ENCODE assay signal across 7 cellular contexts in the genomic region with DNA sequence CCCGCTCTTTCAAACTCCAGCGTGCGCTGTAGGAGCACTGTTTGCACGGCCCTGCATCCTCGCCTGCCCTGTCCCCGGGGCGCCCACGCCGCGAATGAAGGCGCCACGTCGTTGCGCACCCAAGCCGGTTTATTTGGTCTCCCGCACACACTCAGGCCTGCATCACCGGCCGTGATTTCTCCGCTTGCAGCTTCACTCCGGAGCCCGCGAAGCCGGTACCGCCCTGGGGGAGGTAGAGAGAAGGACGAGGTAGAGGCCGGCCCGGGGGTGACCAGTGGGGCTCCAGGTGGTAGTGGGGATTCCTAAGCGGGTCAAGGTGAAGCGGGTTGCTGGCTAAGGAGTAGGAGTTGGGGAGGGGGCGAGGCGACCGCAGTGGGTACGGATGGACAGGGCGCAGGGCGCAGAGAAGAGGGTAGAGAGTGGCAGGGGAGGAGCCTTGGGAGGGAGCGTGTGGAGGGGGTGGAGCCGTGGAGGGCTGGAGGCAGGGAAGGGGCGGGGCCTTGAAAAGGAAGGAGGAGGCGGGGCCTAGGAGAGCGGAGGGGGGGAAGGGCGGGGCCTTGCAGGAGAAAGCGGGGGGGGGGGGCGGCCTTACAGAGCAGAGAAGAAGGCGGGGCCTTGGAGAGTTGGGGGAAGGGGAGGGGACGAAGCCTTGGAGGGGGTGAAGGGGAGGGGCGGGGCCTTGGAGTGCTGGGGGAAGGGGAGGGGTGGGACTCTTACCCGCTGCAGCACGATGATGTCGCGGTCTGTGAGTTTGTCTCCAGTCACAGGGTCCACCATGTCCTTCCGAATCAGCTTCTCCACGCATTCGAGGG. TPM values are rescaled to one million over a fixed set of nuclear protein-coding genes. Genes with fewer than 3 reads are reported as not detected.
A peak's percentile ranks its signal among the peaks of the same experiment; 100 is the strongest.
DNase-seq lines count a peak whose midpoint lies in the region; ATAC-seq, FAIRE-seq and TF ChIP-seq lines count a peak whose summit lies in the region.

No MANE protein-coding gene starts in this region.

- H2BK5ac ChIP-seq in H1 (ENCODE audit: low read depth, low read length), result peak overlapping the region; percentile 97

- H4K8ac ChIP-seq in H1 (ENCODE audit: extremely low read depth, insufficient read depth, low read length), result peak overlapping the region; percentile 94

- H2BK120ac ChIP-seq in H1 (replicated peaks; ENCODE audit: low read depth, low read length), result peak overlapping the region; percentile 56

- H3K27ac Mint-ChIP-seq in activated CD4-positive, alpha-beta T cell treated with anti-CD3 and anti-CD28 coated beads, Interleukin-2, amount 10 ng/mL, durations not matched to agents 7 days and 5 days, result peak overlapping the region; percentile 96

- peak overlapping the region; percentile 93; the same call in 1 of the 2 replicates for H2AK5ac ChIP-seq in H1 (ENCODE audit: low read depth, low read length)

- ATAC-seq in HG03095 (IDR thresholded peaks at IDR 0.05; ENCODE audit: unreplicated experiment), result no peak

- no peaks in the 10 kb centered on the region for H3K27me3 Mint-ChIP-seq in activated CD4-positive, alpha-beta T cell treated with anti-CD3 and anti-CD28 coated beads, Interleukin-2, amount 10 ng/mL, durations not matched to agents 7 days and 5 days

- peak overlapping the region; percentile 74; the same call in 1 of the 2 replicates for H2AFZ ChIP-seq in H1 (ENCODE audit: low read length)

- H3K4me2 ChIP-seq in H1 (ENCODE audit: insufficient read depth in 1 of 2, low read depth in 2 of 2, low read length in 2 of 2), result peak overlapping the region; percentile 80 to 98

- H3K4me3 ChIP-seq in H1 (ENCODE audit: extremely low read depth in 1 of 4, insufficient read depth in 2 of 4, low read depth in 3 of 4, low read length in 4 of 4), result peak overlapping the region; percentile 37 to 78 (median 64)
- no peak overlapping the region for H3K4me3 ChIP-seq in ovary

- no peak overlapping the region for H3K56ac ChIP-seq in H1 (replicated peaks; ENCODE audit: insufficient read length, low read depth, low read length)

- H3K23me2 ChIP-seq in H1 (ENCODE audit: low read depth, low read length), result peaks cover 6% of the 10 kb centered on the region

- TF ChIP-seq CTCF in H1 (IDR thresholded peaks at IDR 0.05; ENCODE audit: control extremely low read depth in 1 of 3, insufficient read depth in 1 of 3, low read depth in 1 of 3, low read length in 3 of 3), result no peak
- TF ChIP-seq CTCF in ovary (IDR thresholded peaks at IDR 0.05), result no peak

- peak overlapping the region; percentile 99 for H3K18ac ChIP-seq in H1 (ENCODE audit: extremely low read depth, low read length)

- WGBS in H1 (ENCODE audit: extremely low coverage in 1 of 2, insufficient coverage in 1 of 2, insufficient read length in 1 of 2, insufficient replicate concordance in 2 of 2, low coverage in 1 of 2, low lambda C conversion rate in 2 of 2, missing lambda C conversion rate in 1 of 2), 2 experiments, result 67% methylated on average over 41 of the region's 53 CpGs; no CpG with 5 or more reads in 1 of the 2 experiments
- 72 to 81% (median 80%) methylated on average over 48 to 52 of the region's 53 CpGs for WGBS in ovary, 3 donors

- 0 out of 2 replicates have a peak overlapping the region, but pooled peaks have one; percentile 97 for H2BK12ac ChIP-seq in H1 (ENCODE audit: low read depth, low read length)

- H2BK20ac ChIP-seq in H1 (ENCODE audit: low read length), result no peak overlapping the region

- H4K5ac ChIP-seq in H1 (ENCODE audit: insufficient read length, low read depth, low read length), result peak overlapping the region; percentile 60

- H3K4ac ChIP-seq in H1 (replicated peaks; ENCODE audit: insufficient read length, low read depth, low read length), result peak overlapping the region; percentile 86

- no peaks in the 10 kb centered on the region for H3K9me3 ChIP-seq in H1 (ENCODE audit: insufficient read depth in 2 of 2, low read depth in 1 of 2, low read length in 1 of 2)
- H3K9me3 ChIP-seq in ovary, result no peaks in the 10 kb centered on the region

- DNase-seq in HuH-7 (ENCODE audit: low spot score) (peak; percentile 37), H1 (ENCODE audit: low read depth in 1 of 2, low spot score in 2 of 2) (peak; percentile 88 to 95), ovary (peak; percentile 62 to 82 (median 78)), NCI-H1105 (lab: John Stamatoyannopoulos, UW) (no peak), NCI-H1694 treated with DMSO at 0.1 percent for 48 hours (lab: John Stamatoyannopoulos, UW) (no peak)
- DNase-seq in activated CD4-positive, alpha-beta T cell treated with anti-CD3 and anti-CD28 coated beads, Interleukin-2, amount 10 ng/mL, durations not matched to agents 7 days and 5 days, result peak; percentile 89

- TF ChIP-seq POLR2A in H1 (IDR thresholded peaks at IDR 0.05; ENCODE audit: control extremely low read depth in 1 of 2, low read depth in 2 of 2, low read length in 2 of 2), result peak in 1 of 2 experiments; percentile 65; a peak in 2 of 3 replicates
- no peak for TF ChIP-seq POLR2A in ovary (IDR thresholded peaks at IDR 0.05)

- H3K27me3 ChIP-seq in H1 (replicated peaks in 1 of 4; ENCODE audit: control insufficient read depth in 3 of 4, extremely low read depth in 1 of 4, insufficient read depth in 3 of 4, low read length in 3 of 4) (no peaks in the 10 kb centered on the region; a peak in 2 of 7 replicates), ovary (no peaks in the 10 kb centered on the region)

- peaks cover 0 to 8% of the 10 kb centered on the region in 2 experiments for H4K20me1 ChIP-seq in H1 (replicated peaks in 1 of 2; ENCODE audit: control insufficient read depth in 1 of 2, insufficient read depth in 2 of 2, low read length in 2 of 2)

- TF ChIP-seq RAD21 in H1 (IDR thresholded peaks at IDR 0.05 in 1 of 2, conservative IDR thresholded peaks at IDR 0.05 in 1 of 2; ENCODE audit: low read depth in 2 of 2, low read length in 2 of 2), result no peak

- H3K79me2 ChIP-seq in H1 (ENCODE audit: control insufficient read depth in 1 of 2, insufficient read depth in 2 of 2, low read length in 2 of 2), result no peaks in the 10 kb centered on the region

- TF ChIP-seq EP300 in H1 (IDR thresholded peaks at IDR 0.05; ENCODE audit: borderline replicate concordance in 1 of 2, low read depth in 2 of 2, low read length in 2 of 2) (no peak), ovary (IDR thresholded peaks at IDR 0.05) (no peak)

- H3K9me3 Mint-ChIP-seq in activated CD4-positive, alpha-beta T cell treated with anti-CD3 and anti-CD28 coated beads, Interleukin-2, amount 10 ng/mL, durations not matched to agents 7 days and 5 days, result no peaks in the 10 kb centered on the region

- peak overlapping the region in 3 of 4 experiments; percentile 15 to 73 (median 61); a peak in 4 of 7 replicates for H3K9ac ChIP-seq in H1 (replicated peaks in 1 of 4; ENCODE audit: extremely low read depth in 1 of 4, low read depth in 3 of 4, low read length in 3 of 4)

- peak overlapping the region; percentile 66; the same call in 1 of the 2 replicates for H3K27ac ChIP-seq in H1 (ENCODE audit: low read depth, low read length)
- H3K27ac ChIP-seq in ovary, result peak overlapping the region in 1 of 2 donors; percentile 16

- H3K14ac ChIP-seq in H1 (ENCODE audit: insufficient read length), result no peak overlapping the region

- H2BK15ac ChIP-seq in H1 (ENCODE audit: low read length), result peak overlapping the region; percentile 100; the same call in 1 of the 2 replicates

- intact Hi-C loops in ovary (cut with DNase I), result no loop called here

- POLR2A ChIA-PET in activated CD4-positive, alpha-beta T cell treated with anti-CD3 and anti-CD28 coated beads, Interleukin-2, amount 10 ng/mL, durations not matched to agents 7 days and 5 days (lab: Charles Lee), result no interaction called here
- POLR2A ChIA-PET in H1 (lab: Charles Lee; ENCODE audit: partially characterized antibody), result interaction anchor here (0.7 to 5.5 kb wide), 15 partner anchors 9 to 121 kb away, joined by 3 to 44 read pairs (median 9); partner anchors contain the start of genes FCGRT, NOSIP, PRMT1 and PRR12

- H3K4me1 ChIP-seq in H1 (replicated peaks in 1 of 4; ENCODE audit: control insufficient read depth in 3 of 4, insufficient read depth in 4 of 4, low read length in 3 of 4) (peaks cover 5 to 22% (median 14%) of the 10 kb centered on the region in 4 experiments), ovary (ENCODE audit: insufficient read depth) (peaks cover 2% of the 10 kb centered on the region)

- H3K36me3 Mint-ChIP-seq in activated CD4-positive, alpha-beta T cell treated with anti-CD3 and anti-CD28 coated beads, Interleukin-2, amount 10 ng/mL, durations not matched to agents 7 days and 5 days (ENCODE audit: low read depth), result peaks cover 76% of the 10 kb centered on the region

- CTCF ChIA-PET in activated CD4-positive, alpha-beta T cell treated with anti-CD3 and anti-CD28 coated beads, Interleukin-2, amount 10 ng/mL, durations not matched to agents 7 days and 5 days (lab: Charles Lee), result interaction anchor here (0.5 to 9.7 kb wide), 6 partner anchors 10 to 301 kb away, joined by 3 to 95 read pairs (median 3); no protein-coding TSS in a partner anchor
- CTCF ChIA-PET in H1 (lab: Charles Lee; ENCODE audit: partially characterized antibody), result interaction anchor here (1.9 to 18.1 kb wide), 4 partner anchors 10 to 117 kb away, joined by 7 to 240 read pairs (median 32); no protein-coding TSS in a partner anchor

- peak overlapping the region; percentile 99 for H4K91ac ChIP-seq in H1 (replicated peaks; ENCODE audit: insufficient read length, low read length)

- H3K79me1 ChIP-seq in H1 (ENCODE audit: low read depth, low read length), result peaks cover 4% of the 10 kb centered on the region; the same call in 1 of the 2 replicates

- H3K4me1 Mint-ChIP-seq in activated CD4-positive, alpha-beta T cell treated with anti-CD3 and anti-CD28 coated beads, Interleukin-2, amount 10 ng/mL, durations not matched to agents 7 days and 5 days, result peaks cover 80% of the 10 kb centered on the region

- no peak overlapping the region for H3K23ac ChIP-seq in H1 (ENCODE audit: insufficient read length)

- peak overlapping the region; percentile 64 for H3K4me3 Mint-ChIP-seq in activated CD4-positive, alpha-beta T cell treated with anti-CD3 and anti-CD28 coated beads, Interleukin-2, amount 10 ng/mL, durations not matched to agents 7 days and 5 days

- no peak for FAIRE-seq in H1 (lab: Jason Lieb, UNC)

- H3K36me3 ChIP-seq in H1 (ENCODE audit: control insufficient read depth in 2 of 4, insufficient read depth in 4 of 4, low read length in 3 of 4), result peaks cover 0 to 34% (median 11%) of the 10 kb centered on the region in 4 experiments; a peak in 5 of 8 replicates
- no peaks in the 10 kb centered on the region for H3K36me3 ChIP-seq in ovary

RNA-seq across cellular contexts. Expression of gene NOSIP, which starts 24.6 kb away (rescaled TPM):
- total RNA-seq in activated CD4-positive, alpha-beta T cell treated with anti-CD3 and anti-CD28 coated beads, Interleukin-2, amount 10 ng/mL, durations not matched to agents 7 days and 5 days, result 100 to 1,000 TPM; 288 TPM
- 85.1 and 93.8 TPM in 2 replicates for total RNA-seq in H1 (2021; fragmentation: NEBNext Ultra II Directional; extraction: Animal tissue kit (Norgen Biotek cat#: 25700))
- polyA plus RNA-seq in H1 (2011; rRNA removed), result 192 and 254 TPM in 2 replicates
- polyA plus RNA-seq in H1 (2011; cell fraction: cytosol; rRNA removed), result 176 TPM
- 194 TPM for polyA plus RNA-seq in H1 (2011; cell fraction: nucleus; rRNA removed)
- 110 to 131 TPM (median 125 TPM) in 4 replicates for polyA plus RNA-seq in H1 (2012, experiment 1 of 2)
- 159 TPM for polyA plus RNA-seq in H1 (2012, experiment 2 of 2)
- polyA plus RNA-seq in H1 (2013, experiment 1 of 2), result 52.7 TPM
- polyA plus RNA-seq in H1 (2013, experiment 2 of 2), result 50.1 TPM
- polyA minus RNA-seq in H1 (2011; rRNA and poly(A)+ RNA removed), result 67.6 and 81.3 TPM in 2 replicates
- polyA minus RNA-seq in H1 (2011; cell fraction: cytosol; rRNA and poly(A)+ RNA removed), result 69.6 TPM
- polyA minus RNA-seq in H1 (2011; cell fraction: nucleus; rRNA and poly(A)+ RNA removed), result 59.9 TPM
- 10 to 100 TPM; 44.8 to 70.1 (median 58.7) TPM for total RNA-seq in ovary
- 10 to 100 TPM; 31.0 to 65.0 TPM for polyA plus RNA-seq in ovary

RNA-seq across cellular contexts. Expression of gene PRRG2, which starts 25.3 kb away (rescaled TPM):
- total RNA-seq in activated CD4-positive, alpha-beta T cell treated with anti-CD3 and anti-CD28 coated beads, Interleukin-2, amount 10 ng/mL, durations not matched to agents 7 days and 5 days, result 1 to 10 TPM; 1.1 TPM
- total RNA-seq in H1 (2021; fragmentation: NEBNext Ultra II Directional; extraction: Animal tissue kit (Norgen Biotek cat#: 25700)), result 4.1 and 5.7 TPM in 2 replicates
- polyA plus RNA-seq in H1 (2011; rRNA removed), result 5.6 and 6.3 TPM in 2 replicates
- 6.0 TPM for polyA plus RNA-seq in H1 (2011; cell fraction: cytosol; rRNA removed)
- 6.0 TPM for polyA plus RNA-seq in H1 (2011; cell fraction: nucleus; rRNA removed)
- polyA plus RNA-seq in H1 (2012, experiment 1 of 2), result 3.9 to 5.8 TPM (median 4.4 TPM) in 4 replicates
- 6.8 TPM for polyA plus RNA-seq in H1 (2012, experiment 2 of 2)
- 6.7 TPM for polyA plus RNA-seq in H1 (2013, experiment 1 of 2)
- polyA plus RNA-seq in H1 (2013, experiment 2 of 2), result 8.3 TPM
- 2.1 and 3.6 TPM in 2 replicates for polyA minus RNA-seq in H1 (2011; rRNA and poly(A)+ RNA removed)
- 1.9 TPM for polyA minus RNA-seq in H1 (2011; cell fraction: cytosol; rRNA and poly(A)+ RNA removed)
- polyA minus RNA-seq in H1 (2011; cell fraction: nucleus; rRNA and poly(A)+ RNA removed), result 6.6 TPM
- total RNA-seq in ovary, result 1 to 10 TPM in 3 of 7 donors, under 1 TPM in 1, not detected in 3; 0.77 to 4.0 (median 1.6) TPM
- under 1 TPM; 0.65 to 0.75 TPM for polyA plus RNA-seq in ovary

RNA-seq across cellular contexts. Expression of gene RCN3, which starts 28.0 kb away (rescaled TPM):
- total RNA-seq in activated CD4-positive, alpha-beta T cell treated with anti-CD3 and anti-CD28 coated beads, Interleukin-2, amount 10 ng/mL, durations not matched to agents 7 days and 5 days, result 1 to 10 TPM; 4.2 TPM
- total RNA-seq in H1 (2021; fragmentation: NEBNext Ultra II Directional; extraction: Animal tissue kit (Norgen Biotek cat#: 25700)), result 18.9 and 19.5 TPM in 2 replicates
- polyA plus RNA-seq in H1 (2011; rRNA removed), result 5.8 and 9.4 TPM in 2 replicates
- polyA plus RNA-seq in H1 (2011; cell fraction: cytosol; rRNA removed), result 4.5 TPM
- 12.0 TPM for polyA plus RNA-seq in H1 (2011; cell fraction: nucleus; rRNA removed)
- polyA plus RNA-seq in H1 (2012, experiment 1 of 2), result 7.5 to 13.8 TPM (median 11.7 TPM) in 4 replicates
- 13.0 TPM for polyA plus RNA-seq in H1 (2012, experiment 2 of 2)
- 24.8 TPM for polyA plus RNA-seq in H1 (2013, experiment 1 of 2)
- 27.4 TPM for polyA plus RNA-seq in H1 (2013, experiment 2 of 2)
- polyA minus RNA-seq in H1 (2011; rRNA and poly(A)+ RNA removed), result 0.69 and 0.83 TPM in 2 replicates
- 1.9 TPM for polyA minus RNA-seq in H1 (2011; cell fraction: cytosol; rRNA and poly(A)+ RNA removed)
- polyA minus RNA-seq in H1 (2011; cell fraction: nucleus; rRNA and poly(A)+ RNA removed), result 3.3 TPM
- total RNA-seq in ovary, result 10 to 100 TPM; 26.4 to 54.8 (median 37.8) TPM
- 10 to 100 TPM; 13.6 to 37.5 TPM for polyA plus RNA-seq in ovary

RNA-seq across cellular contexts. Expression of gene PRR12, which starts 35.2 kb away (rescaled TPM):
- total RNA-seq in activated CD4-positive, alpha-beta T cell treated with anti-CD3 and anti-CD28 coated beads, Interleukin-2, amount 10 ng/mL, durations not matched to agents 7 days and 5 days, result 10 to 100 TPM; 41.5 to 45.9 TPM
- 59.4 and 63.8 TPM in 2 replicates for total RNA-seq in H1 (2021; fragmentation: NEBNext Ultra II Directional; extraction: Animal tissue kit (Norgen Biotek cat#: 25700))
- polyA plus RNA-seq in H1 (2011; rRNA removed) (2.5 and 4.6 TPM in 2 replicates), ovary (10 to 100 TPM in 1 of 2 donors, 1 to 10 TPM in 1; 2.8 to 22.8 TPM)
- 1.9 TPM for polyA plus RNA-seq in H1 (2011; cell fraction: cytosol; rRNA removed)
- polyA plus RNA-seq in H1 (2011; cell fraction: nucleus; rRNA removed), result 11.4 TPM
- polyA plus RNA-seq in H1 (2012, experiment 1 of 2), result 25.7 to 40.3 TPM (median 34.3 TPM) in 4 replicates
- 22.2 TPM for polyA plus RNA-seq in H1 (2012, experiment 2 of 2)
- polyA plus RNA-seq in H1 (2013, experiment 1 of 2), result 23.0 TPM
- polyA plus RNA-seq in H1 (2013, experiment 2 of 2), result 21.2 TPM
- polyA minus RNA-seq in H1 (2011; rRNA and poly(A)+ RNA removed), result 2.5 and 2.8 TPM in 2 replicates
- polyA minus RNA-seq in H1 (2011; cell fraction: cytosol; rRNA and poly(A)+ RNA removed), result 15.9 TPM
- polyA minus RNA-seq in H1 (2011; cell fraction: nucleus; rRNA and poly(A)+ RNA removed), result 10.8 TPM
- total RNA-seq in ovary, result 10 to 100 TPM in 5 of 7 donors, 1 to 10 TPM in 2; 8.1 to 44.1 (median 31.8) TPM

RNA-seq across cellular contexts. Expression of gene FCGRT, which starts 43.3 kb away (rescaled TPM):
- 10 to 100 TPM; 25.0 to 27.4 TPM for total RNA-seq in activated CD4-positive, alpha-beta T cell treated with anti-CD3 and anti-CD28 coated beads, Interleukin-2, amount 10 ng/mL, durations not matched to agents 7 days and 5 days
- total RNA-seq in H1 (2021; fragmentation: NEBNext Ultra II Directional; extraction: Animal tissue kit (Norgen Biotek cat#: 25700)), result 43.4 and 46.5 TPM in 2 replicates
- polyA plus RNA-seq in H1 (2011; rRNA removed), result 41.2 and 66.7 TPM in 2 replicates
- 29.0 TPM for polyA plus RNA-seq in H1 (2011; cell fraction: cytosol; rRNA removed)
- 104 TPM for polyA plus RNA-seq in H1 (2011; cell fraction: nucleus; rRNA removed)
- polyA plus RNA-seq in H1 (2012, experiment 1 of 2), result 31.3 to 51.7 TPM (median 47.2 TPM) in 4 replicates
- 38.5 TPM for polyA plus RNA-seq in H1 (2012, experiment 2 of 2)
- polyA plus RNA-seq in H1 (2013, experiment 1 of 2), result 52.8 TPM
- polyA plus RNA-seq in H1 (2013, experiment 2 of 2), result 53.7 TPM
- 12.9 and 13.9 TPM in 2 replicates for polyA minus RNA-seq in H1 (2011; rRNA and poly(A)+ RNA removed)
- polyA minus RNA-seq in H1 (2011; cell fraction: cytosol; rRNA and poly(A)+ RNA removed), result 15.7 TPM
- 12.3 TPM for polyA minus RNA-seq in H1 (2011; cell fraction: nucleus; rRNA and poly(A)+ RNA removed)
- total RNA-seq in ovary, result 100 to 1,000 TPM; 158 to 247 (median 238) TPM
- 100 to 1,000 TPM; 180 to 295 TPM for polyA plus RNA-seq in ovary

Comparison
In these comparisons a context has a peak if more than half of its experiments do, and no peak if none do; other contexts are left out.
1. DNase-seq: peak in HuH-7 (single experiment), activated CD4-positive, alpha-beta T cell treated with anti-CD3 and anti-CD28 coated beads, Interleukin-2, amount 10 ng/mL, durations not matched to agents 7 days and 5 days (single experiment), H1 (2 of 2) and ovary (5 of 5); none in NCI-H1105 (single experiment) and NCI-H1694 treated with DMSO at 0.1 percent for 48 hours (single experiment).